In the genomic region with DNA sequence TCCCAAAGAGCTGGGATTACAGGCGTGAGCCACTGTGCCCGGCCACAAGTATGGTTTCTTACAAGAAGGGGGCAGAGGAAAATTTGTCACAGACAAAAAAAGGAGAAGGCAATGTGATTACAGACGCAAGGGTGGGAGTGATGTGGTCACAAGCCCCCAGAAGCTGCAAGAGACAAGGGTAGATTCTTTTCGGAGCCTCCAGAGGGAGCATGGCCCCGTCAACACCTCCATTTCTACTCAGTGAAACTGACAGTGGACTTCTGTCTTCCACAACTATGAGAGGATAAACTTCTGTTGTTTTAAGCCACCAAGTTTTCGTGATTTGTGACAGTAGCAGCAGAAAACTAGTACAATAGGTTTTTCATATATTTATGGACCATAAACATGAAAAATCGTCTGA, we compare ENCODE assay signal across 9 cellular contexts. TPM values are rescaled to one million over a fixed set of nuclear protein-coding genes. Genes with fewer than 3 reads are reported as not detected.
DNase-seq lines count a peak whose midpoint lies in the region; ATAC-seq, FAIRE-seq and TF ChIP-seq lines count a peak whose summit lies in the region.
"Had no signal": no experiment of that assay in that cellular context is flagged by ENCODE, and none has a peak within 500 bp of the region (broad histone marks: within the 10 kb centered on the region; RNA-seq: fewer than 3 reads in every experiment).

No MANE protein-coding gene starts in this region.

- H3K36me3 ChIP-seq in psoas muscle (ENCODE audit: insufficient read depth in 1 of 2, low read depth in 1 of 2) = no peaks in the 10 kb centered on the region

- H3K4me3 ChIP-seq in GM12864 (ENCODE audit: low read depth, low read length) (no peak overlapping the region), psoas muscle (no peak overlapping the region)

- peak; percentile 30 for TF ChIP-seq CTCF in GM12864 (IDR thresholded peaks at IDR 0.05; ENCODE audit: low read depth, low read length, missing control alignments)
- no peak for TF ChIP-seq CTCF in endothelial cell (IDR thresholded peaks at IDR 0.05; ENCODE audit: unreplicated experiment)
- peak; percentile 51 for TF ChIP-seq CTCF in psoas muscle (IDR thresholded peaks at IDR 0.05)

- no peaks in the 10 kb centered on the region for H3K9me3 ChIP-seq in psoas muscle

- H3K4me1 Mint-ChIP-seq in endothelial cell (ENCODE audit: unreplicated experiment) = peaks cover 17% of the 10 kb centered on the region

- WGBS in psoas muscle, 3 donors = 31 to 47% (median 39%) methylated on average over 7 of the region's 7 CpGs

- H3K4me3 Mint-ChIP-seq in endothelial cell (ENCODE audit: unreplicated experiment) = no peak overlapping the region
- H3K4me3 Mint-ChIP-seq: activated T-cell treated with anti-CD3 and anti-CD28 coated beads, Interleukin-2, amount 50 U/mL, for 24 hours had no signal

- H3K27ac Mint-ChIP-seq in endothelial cell (ENCODE audit: unreplicated experiment) = no peak overlapping the region
- H3K27ac Mint-ChIP-seq: activated T-cell treated with anti-CD3 and anti-CD28 coated beads, Interleukin-2, amount 50 U/mL, for 24 hours had no signal

- H3K27me3 ChIP-seq in psoas muscle (ENCODE audit: insufficient read depth in 3 of 3, low read length in 2 of 3) = no peaks in the 10 kb centered on the region

- ATAC-seq in psoas muscle (no peak), GM21447 (IDR thresholded peaks at IDR 0.05; ENCODE audit: unreplicated experiment) (no peak)

- intact Hi-C loops in psoas muscle (cut with DNase I) = loop anchor here in 1 of 2 donors (5.0 kb wide), 1 partner anchor 156 kb away; no protein-coding TSS in a partner anchor

- no peak overlapping the region for H3K27ac ChIP-seq in psoas muscle

- H3K27me3 Mint-ChIP-seq in endothelial cell (ENCODE audit: unreplicated experiment) = peaks cover 8% of the 10 kb centered on the region

- H3K4me1 ChIP-seq in psoas muscle = peaks cover 8% of the 10 kb centered on the region

- H3K36me3 Mint-ChIP-seq in endothelial cell (ENCODE audit: low read depth, unreplicated experiment) = no peaks in the 10 kb centered on the region

- DNase-seq in GM12864 (ENCODE audit: low read depth) (no peak), NCI-H2227 treated with DMSO at 0.1 percent for 48 hours (lab: John Stamatoyannopoulos, UW) (peak; percentile 14), endothelial cell (ENCODE audit: low spot score) (peak; percentile 34), psoas muscle (no peak), NCI-H2029 (lab: John Stamatoyannopoulos, UW) (no peak), frontal cortex (ENCODE audit: low spot score in 2 of 2) (no peak)
- DNase-seq: activated T-cell treated with anti-CD3 and anti-CD28 coated beads, Interleukin-2, amount 50 U/mL, for 24 hours; NCI-H2029 treated with DMSO at 0.1 percent for 48 hours had no signal

- H3K9me3 Mint-ChIP-seq in endothelial cell (ENCODE audit: unreplicated experiment) = no peaks in the 10 kb centered on the region
- H3K9me3 Mint-ChIP-seq: activated T-cell treated with anti-CD3 and anti-CD28 coated beads, Interleukin-2, amount 50 U/mL, for 24 hours had no signal

- FAIRE-seq in frontal cortex (lab: Jason Lieb, UNC) = no peak

RNA-seq across cellular contexts. Expression of a gene that starts 2.1 kb away (rescaled TPM):
- 83.8 TPM for total RNA-seq in endothelial cell (ENCODE audit: unreplicated experiment)
- 10 to 100 TPM in 1 of 4 donors, 1 to 10 TPM in 3; 5.3 to 13.3 (median 8.0) TPM for total RNA-seq in psoas muscle
- 1 to 10 TPM; 2.1 to 6.1 (median 5.6) TPM for polyA plus RNA-seq in psoas muscle
- 0.41 TPM for total RNA-seq in frontal cortex

Comparison
In these comparisons a context has a peak if more than half of its experiments do, and no peak if none do; other contexts are left out.
1. DNase-seq: peak in NCI-H2227 treated with DMSO at 0.1 percent for 48 hours (single experiment) and endothelial cell (single experiment); none in GM12864 (single experiment), psoas muscle (0 of 2), NCI-H2029 (single experiment) and frontal cortex (0 of 2).